Comparison of ENCODE assay signal across 12 cellular contexts in genomic region chr1:87030740-87031400, GRCh38.
DNase-seq lines count a peak whose midpoint lies in the region; ATAC-seq and TF ChIP-seq lines count a peak whose summit lies in the region.
"Had no signal": no experiment of that assay in that cellular context is flagged by ENCODE, and none has a peak within 500 bp of the region (broad histone marks: within the 10 kb centered on the region; RNA-seq: fewer than 3 reads in every experiment).

No MANE protein-coding gene starts in this region.

- ATAC-seq in activated CD4-positive, alpha-beta T cell treated with anti-CD3 and anti-CD28 coated beads for 36 hours, result peak; percentile 55
- ATAC-seq in GM21825 (IDR thresholded peaks at IDR 0.05; ENCODE audit: unreplicated experiment) (peak; percentile 72), HG03159 (IDR thresholded peaks at IDR 0.05; ENCODE audit: unreplicated experiment) (peak; percentile 91)

- no peak for DNase-seq in activated CD4-positive, alpha-beta T cell treated with anti-CD3 and anti-CD28 coated beads for 36 hours
- no peak for DNase-seq in activated CD4-positive, alpha-beta T cell treated with anti-CD3 and anti-CD28 coated beads for 1 hour
- no peak for DNase-seq in effector CD8-positive, alpha-beta T cell (lab: John Stamatoyannopoulos, UW)
- no peak for DNase-seq in CD14-positive monocyte (ENCODE audit: low spot score)
- DNase-seq in NCI-H345 (lab: John Stamatoyannopoulos, UW), result no peak
- DNase-seq in activated T-helper 2 cell treated with anti-CD3 and anti-CD28 coated beads, Interferon-gamma antibody, Interleukin-2, Interleukin-4, amounts not matched to agents 10 μg/mL and 5 μg/mL and 100 μg/mL, durations not matched to agents 14 hours and 24 hours and 36 hours (ENCODE audit: low spot score), result no peak
- DNase-seq: activated CD4-positive, alpha-beta T cell treated with anti-CD3 and anti-CD28 coated beads, Interleukin-2, amount 50 U/mL, for 1 hour; anterior cingulate cortex; Caco-2; NCI-H1417 had no signal

- H3K27me3 Mint-ChIP-seq in activated CD4-positive, alpha-beta T cell treated with anti-CD3 and anti-CD28 coated beads for 36 hours, result no peaks in the 10 kb centered on the region
- no peaks in the 10 kb centered on the region for H3K27me3 Mint-ChIP-seq in CD14-positive monocyte (ENCODE audit: low read depth in 3 of 3)
- no peaks in the 10 kb centered on the region for H3K27me3 Mint-ChIP-seq in activated T-helper 2 cell treated with anti-CD3 and anti-CD28 coated beads, Interferon-gamma antibody, Interleukin-2, Interleukin-4, amounts not matched to agents 10 μg/mL and 5 μg/mL and 100 μg/mL, durations not matched to agents 14 hours and 24 hours and 36 hours (ENCODE audit: low read depth)

- TF ChIP-seq CTCF in CD14-positive monocyte (IDR thresholded peaks at IDR 0.05), result no peak

- intact Hi-C loops in activated CD4-positive, alpha-beta T cell treated with anti-CD3 and anti-CD28 coated beads for 36 hours (cut with DNase I, micrococcal nuclease), result no loop called here
- intact Hi-C loops in CD14-positive monocyte (cut with micrococcal nuclease), result no loop called here
- intact Hi-C loops in activated T-helper 2 cell treated with anti-CD3 and anti-CD28 coated beads, Interferon-gamma antibody, Interleukin-2, Interleukin-4, amounts not matched to agents 10 μg/mL and 5 μg/mL and 100 μg/mL, durations not matched to agents 14 hours and 24 hours and 36 hours (cut with micrococcal nuclease), result no loop called here

- peaks cover 9% of the 10 kb centered on the region for H3K4me1 Mint-ChIP-seq in activated CD4-positive, alpha-beta T cell treated with anti-CD3 and anti-CD28 coated beads for 36 hours
- no peaks in the 10 kb centered on the region for H3K4me1 Mint-ChIP-seq in CD14-positive monocyte
- H3K4me1 Mint-ChIP-seq in activated T-helper 2 cell treated with anti-CD3 and anti-CD28 coated beads, Interferon-gamma antibody, Interleukin-2, Interleukin-4, amounts not matched to agents 10 μg/mL and 5 μg/mL and 100 μg/mL, durations not matched to agents 14 hours and 24 hours and 36 hours (ENCODE audit: low read depth), result peaks cover 9% of the 10 kb centered on the region

- POLR2A ChIA-PET in activated CD4-positive, alpha-beta T cell treated with anti-CD3 and anti-CD28 coated beads for 36 hours (lab: Charles Lee), result no interaction called here

- no peak overlapping the region for H3K4me3 Mint-ChIP-seq in activated CD4-positive, alpha-beta T cell treated with anti-CD3 and anti-CD28 coated beads for 36 hours
- no peak overlapping the region for H3K4me3 Mint-ChIP-seq in CD14-positive monocyte
- H3K4me3 Mint-ChIP-seq in activated T-helper 2 cell treated with anti-CD3 and anti-CD28 coated beads, Interferon-gamma antibody, Interleukin-2, Interleukin-4, amounts not matched to agents 10 μg/mL and 5 μg/mL and 100 μg/mL, durations not matched to agents 14 hours and 24 hours and 36 hours (ENCODE audit: low read depth), result no peak overlapping the region

- no peaks in the 10 kb centered on the region for H3K9me3 Mint-ChIP-seq in activated CD4-positive, alpha-beta T cell treated with anti-CD3 and anti-CD28 coated beads for 36 hours (ENCODE audit: low read depth)
- peaks cover 0 to 1% (median 0%) of the 10 kb centered on the region in 7 donors for H3K9me3 Mint-ChIP-seq in CD14-positive monocyte
- H3K9me3 Mint-ChIP-seq in activated T-helper 2 cell treated with anti-CD3 and anti-CD28 coated beads, Interferon-gamma antibody, Interleukin-2, Interleukin-4, amounts not matched to agents 10 μg/mL and 5 μg/mL and 100 μg/mL, durations not matched to agents 14 hours and 24 hours and 36 hours, result no peaks in the 10 kb centered on the region

- no peaks in the 10 kb centered on the region for H3K36me3 Mint-ChIP-seq in activated CD4-positive, alpha-beta T cell treated with anti-CD3 and anti-CD28 coated beads for 36 hours (ENCODE audit: low read depth)
- H3K36me3 Mint-ChIP-seq in CD14-positive monocyte, result no peaks in the 10 kb centered on the region
- peaks cover 3% of the 10 kb centered on the region for H3K36me3 Mint-ChIP-seq in activated T-helper 2 cell treated with anti-CD3 and anti-CD28 coated beads, Interferon-gamma antibody, Interleukin-2, Interleukin-4, amounts not matched to agents 10 μg/mL and 5 μg/mL and 100 μg/mL, durations not matched to agents 14 hours and 24 hours and 36 hours (ENCODE audit: low read depth)

- CTCF ChIA-PET in activated CD4-positive, alpha-beta T cell treated with anti-CD3 and anti-CD28 coated beads for 36 hours (lab: Charles Lee), result interaction anchor here (1.1 kb wide), 1 partner anchor 16 kb away, joined by 3 read pairs; no protein-coding TSS in a partner anchor

- no peak overlapping the region for H3K27ac Mint-ChIP-seq in activated CD4-positive, alpha-beta T cell treated with anti-CD3 and anti-CD28 coated beads for 36 hours
- H3K27ac Mint-ChIP-seq in CD14-positive monocyte, result no peak overlapping the region
- no peak overlapping the region for H3K27ac Mint-ChIP-seq in activated T-helper 2 cell treated with anti-CD3 and anti-CD28 coated beads, Interferon-gamma antibody, Interleukin-2, Interleukin-4, amounts not matched to agents 10 μg/mL and 5 μg/mL and 100 μg/mL, durations not matched to agents 14 hours and 24 hours and 36 hours
